Comparison of ENCODE assay signal across 9 cellular contexts in genomic region chr3:105752791-105753415, GRCh38.
A peak's percentile ranks its signal among the peaks of the same experiment; 100 is the strongest.
DNase-seq lines count a peak whose midpoint lies in the region; ATAC-seq, FAIRE-seq and TF ChIP-seq lines count a peak whose summit lies in the region.
"Had no signal": no experiment of that assay in that cellular context is flagged by ENCODE, and none has a peak within 500 bp of the region (broad histone marks: within the 10 kb centered on the region; RNA-seq: fewer than 3 reads in every experiment).

No MANE protein-coding gene starts in this region.

- H3K36me3 ChIP-seq in sigmoid colon: no peaks in the 10 kb centered on the region
- H3K36me3 ChIP-seq: SJSA1 had no signal

- no peak for TF ChIP-seq EP300 in sigmoid colon (IDR thresholded peaks at IDR 0.05)

- peak; percentile 74 for ATAC-seq in natural killer cell treated with Interleukin-12 subunit alpha and Interleukin-12 subunit beta and Interleukin-15 and Interleukin-18, amount 100 ng/mL, for 72 hours

- H3K4me1 ChIP-seq in sigmoid colon: peaks cover 0 to 15% (median 6%) of the 10 kb centered on the region in 4 donors
- H3K4me1 ChIP-seq: SJSA1 had no signal

- no peaks in the 10 kb centered on the region for H3K27me3 Mint-ChIP-seq in natural killer cell treated with Interleukin-12 subunit alpha and Interleukin-12 subunit beta and Interleukin-15 and Interleukin-18, amount 100 ng/mL, for 72 hours
- H3K27me3 Mint-ChIP-seq in Calu3 (ENCODE audit: unreplicated experiment): no peaks in the 10 kb centered on the region

- H3K27me3 ChIP-seq in sigmoid colon: no peaks in the 10 kb centered on the region
- H3K27me3 ChIP-seq: SJSA1 had no signal

- peak overlapping the region; percentile 94 to 95 for H3K27ac Mint-ChIP-seq in natural killer cell treated with Interleukin-12 subunit alpha and Interleukin-12 subunit beta and Interleukin-15 and Interleukin-18, amount 100 ng/mL, for 72 hours
- H3K27ac Mint-ChIP-seq in Calu3 (ENCODE audit: unreplicated experiment): no peak overlapping the region

- TF ChIP-seq POLR2A in sigmoid colon (IDR thresholded peaks at IDR 0.05): no peak

- peaks cover 45 to 67% of the 10 kb centered on the region in 2 donors for H3K4me1 Mint-ChIP-seq in natural killer cell treated with Interleukin-12 subunit alpha and Interleukin-12 subunit beta and Interleukin-15 and Interleukin-18, amount 100 ng/mL, for 72 hours (ENCODE audit: low read depth in 2 of 2)
- no peaks in the 10 kb centered on the region for H3K4me1 Mint-ChIP-seq in Calu3 (ENCODE audit: low read depth, unreplicated experiment)

- no peak for FAIRE-seq in HTR-8/SVneo (lab: Jason Lieb, UNC)

- no peaks in the 10 kb centered on the region for H3K9me3 Mint-ChIP-seq in natural killer cell treated with Interleukin-12 subunit alpha and Interleukin-12 subunit beta and Interleukin-15 and Interleukin-18, amount 100 ng/mL, for 72 hours
- H3K9me3 Mint-ChIP-seq in Calu3 (ENCODE audit: low read depth, unreplicated experiment): no peaks in the 10 kb centered on the region

- H3K4me3 Mint-ChIP-seq in natural killer cell treated with Interleukin-12 subunit alpha and Interleukin-12 subunit beta and Interleukin-15 and Interleukin-18, amount 100 ng/mL, for 72 hours: peak overlapping the region; percentile 84
- H3K4me3 Mint-ChIP-seq in Calu3 (ENCODE audit: low read depth, unreplicated experiment): no peak overlapping the region

- 33 to 34% methylated on average over 1 of the region's 1 CpG for WGBS in sigmoid colon, 2 donors

- H3K9me3 ChIP-seq in sigmoid colon: no peaks in the 10 kb centered on the region
- H3K9me3 ChIP-seq: SJSA1 had no signal

- H3K4me3 ChIP-seq in sigmoid colon: no peak overlapping the region
- H3K4me3 ChIP-seq: SJSA1 had no signal

- DNase-seq in NCI-H2081 (lab: John Stamatoyannopoulos, UW) (peak; percentile 26 to 51), NCI-H2081 treated with DMSO at 0.1 percent for 48 hours (lab: John Stamatoyannopoulos, UW) (no peak), HTR-8/SVneo (ENCODE audit: insufficient read length, low spot score) (peak; percentile 15), Calu3 (no peak), NCI-H510A (lab: John Stamatoyannopoulos, UW) (no peak), sigmoid colon (no peak)
- peak; percentile 72 for DNase-seq in activated effector memory CD4-positive, alpha-beta T cell treated with anti-CD3 and anti-CD28 coated beads, Interleukin-2, amount 50 U/mL, for 16 hours
- DNase-seq in natural killer cell treated with Interleukin-12 subunit alpha and Interleukin-12 subunit beta and Interleukin-15 and Interleukin-18, amount 100 ng/mL, for 72 hours (ENCODE audit: low spot score): no peak

- CTCF ChIA-PET in Calu3 (lab: Charles Lee): no interaction called here

- no peak overlapping the region for H3K27ac ChIP-seq in sigmoid colon
- H3K27ac ChIP-seq: SJSA1 had no signal

- H3K36me3 Mint-ChIP-seq in natural killer cell treated with Interleukin-12 subunit alpha and Interleukin-12 subunit beta and Interleukin-15 and Interleukin-18, amount 100 ng/mL, for 72 hours: peaks cover 10% of the 10 kb centered on the region
- no peaks in the 10 kb centered on the region for H3K36me3 Mint-ChIP-seq in Calu3 (ENCODE audit: insufficient read depth, unreplicated experiment)

- TF ChIP-seq CTCF in Calu3 (IDR thresholded peaks at IDR 0.05; ENCODE audit: unreplicated experiment) (no peak), sigmoid colon (IDR thresholded peaks at IDR 0.05) (no peak)

- intact Hi-C loops in Calu3 (cut with micrococcal nuclease; ENCODE audit: unreplicated experiment) (no loop called here), sigmoid colon (cut with DNase I) (no loop called here)

- no TSS peak for BruUV-seq in Calu3 (replicated peaks; lab: Mats Ljungman, UMichigan)

Comparison
In these comparisons a context has a peak if more than half of its experiments do, and no peak if none do; other contexts are left out.
1. DNase-seq: peak in NCI-H2081 (2 of 2), HTR-8/SVneo (single experiment) and activated effector memory CD4-positive, alpha-beta T cell treated with anti-CD3 and anti-CD28 coated beads, Interleukin-2, amount 50 U/mL, for 16 hours (single experiment); none in NCI-H2081 treated with DMSO at 0.1 percent for 48 hours (single experiment), natural killer cell treated with Interleukin-12 subunit alpha and Interleukin-12 subunit beta and Interleukin-15 and Interleukin-18, amount 100 ng/mL, for 72 hours (single experiment), Calu3 (single experiment), NCI-H510A (single experiment) and sigmoid colon (single experiment).